Comparison of ENCODE assay signal across 8 cellular contexts in genomic region chr18:74495581-74496507, GRCh38. TPM values are rescaled to one million over a fixed set of nuclear protein-coding genes. Genes with fewer than 3 reads are reported as not detected.
DNase-seq lines count a peak whose midpoint lies in the region; ATAC-seq and TF ChIP-seq lines count a peak whose summit lies in the region.

Gene CNDP2, plus strand, starts transcription at chr18:74496363. Its CDS starts 3,611 bp downstream, at chr18:74499974.

- H3K4me3 Mint-ChIP-seq in activated T-cell treated with anti-CD3 and anti-CD28 coated beads, Interleukin-2, amount 50 U/mL, for 24 hours = peak within 1 kb of the TSS; percentile 91

- DNase-seq in DMS153 treated with DMSO at 0.1 percent for 48 hours (lab: John Stamatoyannopoulos, UW; ENCODE audit: unreplicated experiment) = peak; percentile 94
- DNase-seq in KBM-7 = peak; percentile 99
- DNase-seq in activated T-cell treated with anti-CD3 and anti-CD28 coated beads, Interleukin-2, amount 50 U/mL, for 24 hours = peak; percentile 100
- DNase-seq in epithelial cell of proximal tubule (ENCODE audit: low read depth) = peak; percentile 80
- peak; percentile 100 for DNase-seq in stimulated activated CD8-positive, alpha-beta memory T cell treated with anti-CD3 and anti-CD28 coated beads, Interleukin-4, amount 100 ng/mL, for 48 hours

- peak within 1 kb of the TSS; percentile 95 to 97 for H3K9ac ChIP-seq in mucosa of rectum (ENCODE audit: low read depth in 1 of 2, low read length in 2 of 2)

- H3K4me1 ChIP-seq in mucosa of rectum (ENCODE audit: control insufficient read depth in 2 of 2, insufficient read depth in 2 of 2, low read length in 2 of 2) = peaks cover 27 to 30% of the 10 kb centered on the region in 2 donors

- H3K27me3 ChIP-seq in mucosa of rectum (ENCODE audit: control insufficient read depth in 2 of 2, insufficient read depth in 2 of 2, low read length in 2 of 2) = no peaks in the 10 kb centered on the region

- peaks cover 44% of the 10 kb centered on the region for H3K36me3 Mint-ChIP-seq in activated T-cell treated with anti-CD3 and anti-CD28 coated beads, Interleukin-2, amount 50 U/mL, for 24 hours (ENCODE audit: low read depth)

- H3K27me3 Mint-ChIP-seq in activated T-cell treated with anti-CD3 and anti-CD28 coated beads, Interleukin-2, amount 50 U/mL, for 24 hours = no peaks in the 10 kb centered on the region

- in situ Hi-C loops in KBM-7 (cut with MboI; ENCODE audit: low pct_unique_long_range_greater_than_20kb, low sequenced_read_pairs) = no loop called here

- H3K9me3 ChIP-seq in mucosa of rectum (ENCODE audit: control insufficient read depth in 2 of 2, low read length in 2 of 2) = no peaks in the 10 kb centered on the region

- no peaks in the 10 kb centered on the region for H3K36me3 ChIP-seq in mucosa of rectum (ENCODE audit: control insufficient read depth in 2 of 2, insufficient read depth in 2 of 2, low read length in 2 of 2)

- ATAC-seq in GM21717 (IDR thresholded peaks at IDR 0.05; ENCODE audit: unreplicated experiment) = peak; percentile 75

- TF ChIP-seq CTCF in epithelial cell of proximal tubule (conservative IDR thresholded peaks at IDR 0.05; ENCODE audit: low read depth, low read length) = no peak

- H3K4me3 ChIP-seq in epithelial cell of proximal tubule (ENCODE audit: low read depth, low read length) (peak within 1 kb of the TSS; percentile 93), mucosa of rectum (ENCODE audit: low read length in 2 of 2) (peak within 1 kb of the TSS; percentile 71 to 87)

- H3K9me3 Mint-ChIP-seq in activated T-cell treated with anti-CD3 and anti-CD28 coated beads, Interleukin-2, amount 50 U/mL, for 24 hours = no peaks in the 10 kb centered on the region

- H3K4me1 Mint-ChIP-seq in activated T-cell treated with anti-CD3 and anti-CD28 coated beads, Interleukin-2, amount 50 U/mL, for 24 hours (ENCODE audit: low read depth) = peaks cover 48% of the 10 kb centered on the region

- H3K27ac Mint-ChIP-seq in activated T-cell treated with anti-CD3 and anti-CD28 coated beads, Interleukin-2, amount 50 U/mL, for 24 hours = peak within 1 kb of the TSS; percentile 100

- H3K27ac ChIP-seq in mucosa of rectum (ENCODE audit: low read depth in 2 of 2, low read length in 2 of 2) = peak within 1 kb of the TSS; percentile 91 to 93

TF ChIP-seq in PFSK-1, 5 proteins besides CTCF, POLR2A, EP300 and RAD21:
- TF ChIP-seq REST (IDR thresholded peaks at IDR 0.05; ENCODE audit: insufficient read depth in 1 of 2, low read depth in 2 of 2, low read length in 2 of 2) (no peak), FOXP2 (optimal IDR thresholded peaks at IDR 0.05; ENCODE audit: borderline replicate concordance, extremely low read depth, extremely low read length, insufficient read depth) (peak; percentile 97), SIN3A (IDR thresholded peaks at IDR 0.05; ENCODE audit: borderline replicate concordance, insufficient read depth, low read length) (peak; percentile 88; the same call in 1 of the 2 replicates), TAF1 (IDR thresholded peaks at IDR 0.05; ENCODE audit: borderline replicate concordance, insufficient read depth, low read length) (no peak), POLR2AphosphoS5 (IDR thresholded peaks at IDR 0.05; ENCODE audit: low read depth, low read length) (peak; percentile 69)

RNA-seq across cellular contexts. Expression of gene CNDP2, which starts in this region (rescaled TPM):
- polyA plus RNA-seq in PFSK-1 (2012; ENCODE audit: insufficient read length, low read depth) = 78.5 TPM
- total RNA-seq in epithelial cell of proximal tubule = 171 and 198 TPM in 2 replicates

Comparison
In these comparisons a context has a peak if more than half of its experiments do, and no peak if none do; other contexts are left out.
1. Peak in every context shown above with its lines: DNase-seq, ATAC-seq, H3K4me3 ChIP-seq and H3K27ac ChIP-seq.